ENCODE assay signal across 30 cellular contexts in genomic region chr1:4597020-4597419, GRCh38. TPM values are rescaled to one million over a fixed set of nuclear protein-coding genes. Genes with fewer than 3 reads are reported as not detected.
"Had no signal": no experiment of that assay in that cellular context is flagged by ENCODE, and none has a peak within 500 bp of the region (broad histone marks: within the 10 kb centered on the region; RNA-seq: fewer than 3 reads in every experiment).

No MANE protein-coding gene starts in this region.

- H3K9me3 ChIP-seq: esophagus muscularis mucosa, gastrocnemius medialis, heart left ventricle had no signal

- H3K27me3 Mint-ChIP-seq: activated CD4-positive, alpha-beta memory T cell treated with anti-CD3 and anti-CD28 coated beads, Interleukin-2, amount 10 ng/mL, durations not matched to agents 7 days and 5 days; activated CD4-positive, alpha-beta T cell treated with anti-CD3 and anti-CD28 coated beads, Interleukin-2, amount 10 ng/mL, durations not matched to agents 7 days and 5 days; activated naive CD8-positive, alpha-beta T cell treated with anti-CD3 and anti-CD28 coated beads, Interleukin-2, amount 10 ng/mL, durations not matched to agents 7 days and 5 days; dendritic cell treated with granulocyte-macrophage colony-stimulating factor and Interleukin-4, amounts not matched to agents 40 ng/mL and 50 ng/mL, for 4 days had no signal

- H3K36me3 ChIP-seq: brain microvascular endothelial cell, esophagus muscularis mucosa, gastrocnemius medialis, heart left ventricle had no signal

- H3K4me1 ChIP-seq: esophagus muscularis mucosa, foreskin keratinocyte, gastrocnemius medialis, heart left ventricle had no signal

- H3K4me3 ChIP-seq: coronary artery, dorsolateral prefrontal cortex, esophagus muscularis mucosa, gastrocnemius medialis, heart left ventricle had no signal

- H3K36me3 Mint-ChIP-seq: activated naive CD4-positive, alpha-beta T cell treated with anti-CD3 and anti-CD28 coated beads, Interleukin-2, amount 10 ng/mL, durations not matched to agents 7 days and 5 days; activated naive CD4-positive, alpha-beta T cell treated with anti-CD3 and anti-CD28 coated beads, Interleukin-2, amount 50 U/mL, for 72 hours; activated naive CD8-positive, alpha-beta T cell treated with anti-CD3 and anti-CD28 coated beads, Interleukin-2, amount 10 ng/mL, durations not matched to agents 7 days and 5 days had no signal

- H3K9me3 Mint-ChIP-seq: activated CD4-positive, alpha-beta memory T cell treated with anti-CD3 and anti-CD28 coated beads, Interleukin-2, amount 10 ng/mL, durations not matched to agents 7 days and 5 days; activated CD4-positive, alpha-beta T cell treated with anti-CD3 and anti-CD28 coated beads, Interleukin-2, amount 10 ng/mL, durations not matched to agents 7 days and 5 days; activated naive CD4-positive, alpha-beta T cell treated with anti-CD3 and anti-CD28 coated beads, Interleukin-2, amount 10 ng/mL, durations not matched to agents 7 days and 5 days; activated naive CD4-positive, alpha-beta T cell treated with anti-CD3 and anti-CD28 coated beads, Interleukin-2, amount 50 U/mL, for 72 hours; activated naive CD8-positive, alpha-beta T cell treated with anti-CD3 and anti-CD28 coated beads, Interleukin-2, amount 10 ng/mL, durations not matched to agents 7 days and 5 days; activated T-cell treated with anti-CD3 and anti-CD28 coated beads, Interleukin-2, amount 50 U/mL, for 24 hours; activated T-cell treated with anti-CD3 and anti-CD28 coated beads, Interleukin-2, amount 50 U/mL, for 72 hours; central memory CD8-positive, alpha-beta T cell; dendritic cell treated with granulocyte-macrophage colony-stimulating factor and Interleukin-4, amounts not matched to agents 40 ng/mL and 50 ng/mL, for 4 days; effector memory CD8-positive, alpha-beta T cell had no signal

- DNase-seq: activated CD4-positive, alpha-beta memory T cell treated with anti-CD3 and anti-CD28 coated beads, Interleukin-2, amount 10 ng/mL, durations not matched to agents 7 days and 5 days; activated CD4-positive, alpha-beta T cell treated with anti-CD3 and anti-CD28 coated beads for 1 hour; activated CD4-positive, alpha-beta T cell treated with anti-CD3 and anti-CD28 coated beads for 4 hours; activated CD4-positive, alpha-beta T cell treated with anti-CD3 and anti-CD28 coated beads, Interleukin-2, amount 10 ng/mL, durations not matched to agents 7 days and 5 days; activated CD4-positive, alpha-beta T cell treated with anti-CD3 and anti-CD28 coated beads, Interleukin-2, amount 50 U/mL, for 4 hours; activated CD8-positive, alpha-beta memory T cell treated with anti-CD3 and anti-CD28 coated beads, Interleukin-2, amount 50 U/mL, for 48 hours; activated gamma-delta T cell; activated naive CD4-positive, alpha-beta T cell; activated naive CD4-positive, alpha-beta T cell treated with anti-CD3 and anti-CD28 coated beads, Interleukin-2, amount 10 ng/mL, durations not matched to agents 7 days and 5 days; activated naive CD8-positive, alpha-beta T cell treated with anti-CD3 and anti-CD28 coated beads, Interleukin-2, amount 10 ng/mL, durations not matched to agents 7 days and 5 days; activated T-cell treated with anti-CD3 and anti-CD28 coated beads for 4 hours; activated T-cell treated with anti-CD3 and anti-CD28 coated beads, Interleukin-2, amount 50 U/mL, for 24 hours; activated T-cell treated with anti-CD3 and anti-CD28 coated beads, Interleukin-2, amount 50 U/mL, for 72 hours; anterior cingulate cortex; brain microvascular endothelial cell; dorsolateral prefrontal cortex; effector CD4-positive, alpha-beta T cell; effector memory CD8-positive, alpha-beta T cell; erythroblast; foreskin keratinocyte; gastrocnemius medialis; glutamatergic neuron; heart left ventricle; T-helper 2 cell had no signal

- H3K27me3 ChIP-seq: brain microvascular endothelial cell, foreskin keratinocyte had no signal

- ATAC-seq: activated naive CD4-positive, alpha-beta T cell treated with anti-CD3 and anti-CD28 coated beads, Interleukin-2, amount 50 U/mL, for 72 hours; activated T-cell treated with anti-CD3 and anti-CD28 coated beads, Interleukin-2, amount 50 U/mL, for 72 hours; effector memory CD8-positive, alpha-beta T cell; foreskin keratinocyte; gastrocnemius medialis; heart left ventricle; WTC11 had no signal

- H3K4me3 Mint-ChIP-seq: activated CD4-positive, alpha-beta memory T cell treated with anti-CD3 and anti-CD28 coated beads, Interleukin-2, amount 10 ng/mL, durations not matched to agents 7 days and 5 days; activated CD4-positive, alpha-beta T cell treated with anti-CD3 and anti-CD28 coated beads, Interleukin-2, amount 10 ng/mL, durations not matched to agents 7 days and 5 days; activated naive CD4-positive, alpha-beta T cell treated with anti-CD3 and anti-CD28 coated beads, Interleukin-2, amount 10 ng/mL, durations not matched to agents 7 days and 5 days; activated naive CD8-positive, alpha-beta T cell treated with anti-CD3 and anti-CD28 coated beads, Interleukin-2, amount 10 ng/mL, durations not matched to agents 7 days and 5 days; activated T-cell treated with anti-CD3 and anti-CD28 coated beads, Interleukin-2, amount 50 U/mL, for 24 hours; activated T-cell treated with anti-CD3 and anti-CD28 coated beads, Interleukin-2, amount 50 U/mL, for 72 hours; central memory CD8-positive, alpha-beta T cell; dendritic cell treated with granulocyte-macrophage colony-stimulating factor and Interleukin-4, amounts not matched to agents 40 ng/mL and 50 ng/mL, for 4 days; effector memory CD8-positive, alpha-beta T cell; WTC11 had no signal

- H3K27ac ChIP-seq: brain microvascular endothelial cell, coronary artery, dorsolateral prefrontal cortex, esophagus muscularis mucosa, foreskin keratinocyte, gastrocnemius medialis, heart left ventricle had no signal

- H3K27ac Mint-ChIP-seq: activated CD4-positive, alpha-beta memory T cell treated with anti-CD3 and anti-CD28 coated beads, Interleukin-2, amount 10 ng/mL, durations not matched to agents 7 days and 5 days; activated CD4-positive, alpha-beta T cell treated with anti-CD3 and anti-CD28 coated beads, Interleukin-2, amount 10 ng/mL, durations not matched to agents 7 days and 5 days; activated naive CD4-positive, alpha-beta T cell treated with anti-CD3 and anti-CD28 coated beads, Interleukin-2, amount 10 ng/mL, durations not matched to agents 7 days and 5 days; activated naive CD4-positive, alpha-beta T cell treated with anti-CD3 and anti-CD28 coated beads, Interleukin-2, amount 50 U/mL, for 72 hours; activated naive CD8-positive, alpha-beta T cell treated with anti-CD3 and anti-CD28 coated beads, Interleukin-2, amount 10 ng/mL, durations not matched to agents 7 days and 5 days; activated T-cell treated with anti-CD3 and anti-CD28 coated beads, Interleukin-2, amount 50 U/mL, for 24 hours; activated T-cell treated with anti-CD3 and anti-CD28 coated beads, Interleukin-2, amount 50 U/mL, for 72 hours; dendritic cell treated with granulocyte-macrophage colony-stimulating factor and Interleukin-4, amounts not matched to agents 40 ng/mL and 50 ng/mL, for 4 days; effector memory CD8-positive, alpha-beta T cell; WTC11 had no signal

- H3K4me1 Mint-ChIP-seq: activated CD4-positive, alpha-beta memory T cell treated with anti-CD3 and anti-CD28 coated beads, Interleukin-2, amount 10 ng/mL, durations not matched to agents 7 days and 5 days; activated CD4-positive, alpha-beta T cell treated with anti-CD3 and anti-CD28 coated beads, Interleukin-2, amount 10 ng/mL, durations not matched to agents 7 days and 5 days; activated naive CD4-positive, alpha-beta T cell treated with anti-CD3 and anti-CD28 coated beads, Interleukin-2, amount 10 ng/mL, durations not matched to agents 7 days and 5 days; activated naive CD8-positive, alpha-beta T cell treated with anti-CD3 and anti-CD28 coated beads, Interleukin-2, amount 10 ng/mL, durations not matched to agents 7 days and 5 days; central memory CD8-positive, alpha-beta T cell; WTC11 had no signal

RNA-seq across cellular contexts. Expression of gene AJAP1, which starts 57.4 kb away (rescaled TPM):
- total RNA-seq: activated CD4-positive, alpha-beta memory T cell treated with anti-CD3 and anti-CD28 coated beads, Interleukin-2, amount 10 ng/mL, durations not matched to agents 7 days and 5 days; activated CD4-positive, alpha-beta T cell treated with anti-CD3 and anti-CD28 coated beads, Interleukin-2, amount 10 ng/mL, durations not matched to agents 7 days and 5 days; activated naive CD8-positive, alpha-beta T cell treated with anti-CD3 and anti-CD28 coated beads, Interleukin-2, amount 10 ng/mL, durations not matched to agents 7 days and 5 days had no signal
